8 cellular contexts compared by ENCODE assay signal in genomic region chr3:184361532-184361931, GRCh38. TPM values are rescaled to one million over a fixed set of nuclear protein-coding genes. Genes with fewer than 3 reads are reported as not detected.
DNase-seq lines count a peak whose midpoint lies in the region; ATAC-seq and TF ChIP-seq lines count a peak whose summit lies in the region.

CLCN2 (minus strand) TSS chr3:184361605; CDS start chr3:184361479, 126 bp downstream.
POLR2H (plus strand) TSS chr3:184361710; CDS start chr3:184363493, 1,783 bp downstream.

- WGBS in ovary, 3 donors: 0 to 2% (median 0%) methylated on average over 10 to 56 of the region's 56 CpGs

- H3K4me1 ChIP-seq in OCI-LY7 (ENCODE audit: insufficient read depth, low read length, poor library complexity, severe bottlenecking) (peaks cover 23% of the 10 kb centered on the region), cardiac muscle cell (ENCODE audit: low read depth) (peaks cover 14% of the 10 kb centered on the region), ovary (ENCODE audit: insufficient read depth) (peaks cover 19% of the 10 kb centered on the region), vagina (peaks cover 31% of the 10 kb centered on the region)

- H3K79me2 ChIP-seq in OCI-LY7 (ENCODE audit: insufficient read depth, low read depth, low read length): peaks cover 19% of the 10 kb centered on the region; the same call in 1 of the 2 replicates

- no peak for TF ChIP-seq CTCF in OCI-LY7 (conservative IDR thresholded peaks at IDR 0.05; ENCODE audit: low read length)
- TF ChIP-seq CTCF in cardiac muscle cell (IDR thresholded peaks at IDR 0.05; ENCODE audit: low read depth, low read length): no peak
- peak in 1 of 3 donors; percentile 18 for TF ChIP-seq CTCF in ovary (IDR thresholded peaks at IDR 0.05)
- no peak for TF ChIP-seq CTCF in vagina (IDR thresholded peaks at IDR 0.05)

- peak; percentile 43 for ATAC-seq in HG03108 (IDR thresholded peaks at IDR 0.05; ENCODE audit: unreplicated experiment)

- H3K4me2 ChIP-seq in OCI-LY7 (ENCODE audit: low read length): peak within 1 kb of the TSS; percentile 84

- no TSS peak for BruUV-seq in OCI-LY7 (replicated peaks; lab: Mats Ljungman, UMichigan)

- TF ChIP-seq POLR2A in GM18526 (IDR thresholded peaks at IDR 0.05; ENCODE audit: extremely low read depth, insufficient read length): peak; percentile 30
- TF ChIP-seq POLR2A in ovary (IDR thresholded peaks at IDR 0.05): peak; percentile 82
- TF ChIP-seq POLR2A in vagina (IDR thresholded peaks at IDR 0.05): peak in 1 of 2 donors; percentile 87

- no peaks in the 10 kb centered on the region for H3K9me3 ChIP-seq in OCI-LY7 (ENCODE audit: low read length)
- H3K9me3 ChIP-seq in cardiac muscle cell (ENCODE audit: low read depth): no peaks in the 10 kb centered on the region
- H3K9me3 ChIP-seq in ovary: no peaks in the 10 kb centered on the region
- no peaks in the 10 kb centered on the region for H3K9me3 ChIP-seq in vagina

- no peaks in the 10 kb centered on the region; the same call in 1 of the 2 replicates for H4K20me1 ChIP-seq in OCI-LY7 (ENCODE audit: insufficient read depth, low read length)

- intact Hi-C loops in OCI-LY7 (cut with micrococcal nuclease; ENCODE audit: unreplicated experiment): loop anchor here (5.0 kb wide), 2 partner anchors 224 to 934 kb away; partner anchors contain the start of genes EIF2B5 and MCF2L2
- intact Hi-C loops in ovary (cut with DNase I): loop anchor here in 1 of 4 donors (10.0 kb wide), 1 partner anchor 47 kb away; the partner anchor contains the start of gene EIF4G1
- intact Hi-C loops in vagina (cut with DNase I): loop anchor here (1.0 kb wide), 1 partner anchor 47 kb away; the partner anchor contains the start of gene EIF4G1

- H2AFZ ChIP-seq in OCI-LY7 (ENCODE audit: low read length): peak within 1 kb of the TSS; percentile 74; the same call in 1 of the 2 replicates

- H3K9me2 ChIP-seq in OCI-LY7 (ENCODE audit: insufficient read depth, low read length): no peaks in the 10 kb centered on the region

- POLR2A ChIA-PET in OCI-LY7 (lab: Charles Lee): interaction anchor here (0.6 to 1.0 kb wide), 2 partner anchors 13 to 1226 kb away, joined by 3 to 7 read pairs; no protein-coding TSS in a partner anchor

- CTCF ChIA-PET in OCI-LY7 (lab: Charles Lee; ENCODE audit: unreplicated experiment): interaction anchor here (0.8 kb wide), 1 partner anchor 10 kb away, joined by 5 read pairs; no protein-coding TSS in a partner anchor

- H3K27ac ChIP-seq in OCI-LY7 (ENCODE audit: low read depth, low read length, poor library complexity, severe bottlenecking) (peak within 1 kb of the TSS; percentile 54), cardiac muscle cell (peak within 1 kb of the TSS; percentile 100), ovary (peak within 1 kb of the TSS; percentile 95 to 100), vagina (peak within 1 kb of the TSS; percentile 92)

- H3K4me3 ChIP-seq in OCI-LY7 (ENCODE audit: low read depth, low read length, poor library complexity, severe bottlenecking): peak within 1 kb of the TSS; percentile 97
- H3K4me3 ChIP-seq in cardiac muscle cell: peak within 1 kb of the TSS; percentile 69
- H3K4me3 ChIP-seq in ovary: peak within 1 kb of the TSS; percentile 76
- peak within 1 kb of the TSS; percentile 87 to 96 for H3K4me3 ChIP-seq in vagina

- H3K27me3 Mint-ChIP-seq in activated naive CD4-positive, alpha-beta T cell treated with anti-CD3 and anti-CD28 coated beads, Interleukin-2, amount 50 U/mL, for 24 hours: no peaks in the 10 kb centered on the region

- H3K36me3 ChIP-seq in OCI-LY7 (ENCODE audit: insufficient read depth, low read length) (peaks cover 17% of the 10 kb centered on the region), cardiac muscle cell (peaks cover 10% of the 10 kb centered on the region), ovary (no peaks in the 10 kb centered on the region), vagina (peaks cover 0 to 21% of the 10 kb centered on the region in 2 donors)

- H3K36me3 Mint-ChIP-seq in activated naive CD4-positive, alpha-beta T cell treated with anti-CD3 and anti-CD28 coated beads, Interleukin-2, amount 50 U/mL, for 24 hours: peaks cover 7% of the 10 kb centered on the region

- H3K27ac Mint-ChIP-seq in activated naive CD4-positive, alpha-beta T cell treated with anti-CD3 and anti-CD28 coated beads, Interleukin-2, amount 50 U/mL, for 24 hours: peak within 1 kb of the TSS; percentile 75

- H3K27me3 ChIP-seq in cardiac muscle cell: no peaks in the 10 kb centered on the region
- no peaks in the 10 kb centered on the region for H3K27me3 ChIP-seq in ovary
- no peaks in the 10 kb centered on the region for H3K27me3 ChIP-seq in vagina

- H3K4me3 Mint-ChIP-seq in activated naive CD4-positive, alpha-beta T cell treated with anti-CD3 and anti-CD28 coated beads, Interleukin-2, amount 50 U/mL, for 24 hours: peak within 1 kb of the TSS; percentile 98

- DNase-seq in AG08396 (ENCODE audit: low spot score) (peak; percentile 82), OCI-LY7 (ENCODE audit: low spot score) (peak; percentile 75), cardiac muscle cell (ENCODE audit: low read depth in 1 of 2, low spot score in 1 of 2) (peak; percentile 69 to 92), ovary (peak; percentile 69 to 85 (median 79)), vagina (ENCODE audit: extremely low spot score in 2 of 2) (no peak)

- no peak for TF ChIP-seq EP300 in ovary (IDR thresholded peaks at IDR 0.05)

- H3K9me3 Mint-ChIP-seq in activated naive CD4-positive, alpha-beta T cell treated with anti-CD3 and anti-CD28 coated beads, Interleukin-2, amount 50 U/mL, for 24 hours: no peaks in the 10 kb centered on the region

- H3K4me1 Mint-ChIP-seq in activated naive CD4-positive, alpha-beta T cell treated with anti-CD3 and anti-CD28 coated beads, Interleukin-2, amount 50 U/mL, for 24 hours: peaks cover 26% of the 10 kb centered on the region

RNA-seq across cellular contexts. Expression of gene CLCN2, which starts in this region (rescaled TPM):
- total RNA-seq in OCI-LY7 (2014; rRNA removed; shearing (Covaris generic)): 4.2 and 8.5 TPM in 2 replicates
- total RNA-seq in OCI-LY7 (2022) (14.2 and 15.0 TPM in 2 replicates), cardiac muscle cell (13.1 and 18.4 TPM in 2 replicates), ovary (10 to 100 TPM in 4 of 7 donors, 1 to 10 TPM in 3; 5.7 to 18.0 (median 15.4) TPM), vagina (8.1 TPM)
- polyA plus RNA-seq in cardiac muscle cell (10.3 and 12.3 TPM in 2 replicates), ovary (10 to 100 TPM in 1 of 2 donors, 1 to 10 TPM in 1; 3.5 to 11.7 TPM)

RNA-seq across cellular contexts. Expression of gene POLR2H, which starts in this region (rescaled TPM):
- 62.5 and 85.8 TPM in 2 replicates for total RNA-seq in OCI-LY7 (2014; rRNA removed; shearing (Covaris generic))
- total RNA-seq in OCI-LY7 (2022): 73.0 and 80.1 TPM in 2 replicates
- total RNA-seq in cardiac muscle cell: 112 and 122 TPM in 2 replicates
- polyA plus RNA-seq in cardiac muscle cell: 96.2 and 107 TPM in 2 replicates
- 10 to 100 TPM; 47.3 to 86.9 (median 60.6) TPM for total RNA-seq in ovary
- polyA plus RNA-seq in ovary: 10 to 100 TPM; 52.6 to 67.2 TPM
- total RNA-seq in vagina: 64.3 TPM

Comparison
In these comparisons a context has a peak if more than half of its experiments do, and no peak if none do; other contexts are left out.
1. DNase-seq: peak in AG08396 (single experiment), OCI-LY7 (single experiment), cardiac muscle cell (2 of 2) and ovary (5 of 5); none in vagina (0 of 2).
2. Peak in every context shown above with its lines, with median percentiles within 50 percentile points of each other: H3K27ac ChIP-seq and H3K4me3 ChIP-seq.